Comparison of ENCODE assay signal across 18 cellular contexts in the genomic region with DNA sequence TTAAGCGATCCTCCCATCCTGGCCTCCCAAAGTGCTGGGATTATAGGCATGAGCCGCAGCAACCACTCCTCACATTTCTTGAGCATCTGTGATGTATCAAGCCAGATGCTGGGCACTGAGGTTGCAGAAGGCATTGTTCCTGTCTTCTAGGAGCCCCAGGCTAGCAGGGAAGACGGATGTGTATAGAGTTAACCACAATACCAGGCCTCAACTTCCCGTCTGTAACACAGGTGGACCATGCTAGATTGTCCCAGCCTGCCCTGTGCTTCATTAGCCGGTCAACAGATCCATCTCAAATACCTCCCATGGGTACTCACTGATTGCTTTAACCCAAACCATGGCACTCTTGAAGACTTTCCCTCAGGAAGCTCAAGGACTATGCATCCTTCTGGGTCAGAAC. TPM values are rescaled to one million over a fixed set of nuclear protein-coding genes. Genes with fewer than 3 reads are reported as not detected.
DNase-seq lines count a peak whose midpoint lies in the region; ATAC-seq, FAIRE-seq and TF ChIP-seq lines count a peak whose summit lies in the region.
"Had no signal": no experiment of that assay in that cellular context is flagged by ENCODE, and none has a peak within 500 bp of the region (broad histone marks: within the 10 kb centered on the region; RNA-seq: fewer than 3 reads in every experiment).

No MANE protein-coding gene starts in this region.

- peak overlapping the region; percentile 52 for H3K4me3 Mint-ChIP-seq in activated naive CD8-positive, alpha-beta T cell
- H3K4me3 Mint-ChIP-seq in activated naive CD8-positive, alpha-beta T cell treated with anti-CD3 and anti-CD28 coated beads for 36 hours: no peak overlapping the region
- no peak overlapping the region for H3K4me3 Mint-ChIP-seq in brain
- no peak overlapping the region for H3K4me3 Mint-ChIP-seq in nephron

- H3K9me3 Mint-ChIP-seq in activated naive CD8-positive, alpha-beta T cell (ENCODE audit: low read depth): no peaks in the 10 kb centered on the region
- no peaks in the 10 kb centered on the region for H3K9me3 Mint-ChIP-seq in activated naive CD8-positive, alpha-beta T cell treated with anti-CD3 and anti-CD28 coated beads for 36 hours
- H3K9me3 Mint-ChIP-seq in brain: peaks cover 0 to 8% (median 4%) of the 10 kb centered on the region in 5 experiments
- no peaks in the 10 kb centered on the region for H3K9me3 Mint-ChIP-seq in nephron

- TF ChIP-seq POLR2A in H54 (IDR thresholded peaks at IDR 0.05; ENCODE audit: low read depth, low read length): no peak

- H3K27ac Mint-ChIP-seq in activated naive CD8-positive, alpha-beta T cell: no peak overlapping the region
- no peak overlapping the region for H3K27ac Mint-ChIP-seq in activated naive CD8-positive, alpha-beta T cell treated with anti-CD3 and anti-CD28 coated beads for 36 hours
- H3K27ac Mint-ChIP-seq in brain: peak overlapping the region in 4 of 5 experiments; percentile 30 to 87 (median 62)
- peak overlapping the region; percentile 28 to 98 (median 95) for H3K27ac Mint-ChIP-seq in nephron

- H3K4me1 Mint-ChIP-seq in activated naive CD8-positive, alpha-beta T cell (ENCODE audit: low read depth): peaks cover 29% of the 10 kb centered on the region
- peaks cover 22% of the 10 kb centered on the region for H3K4me1 Mint-ChIP-seq in activated naive CD8-positive, alpha-beta T cell treated with anti-CD3 and anti-CD28 coated beads for 36 hours
- H3K4me1 Mint-ChIP-seq in brain (peaks cover 45% of the 10 kb centered on the region), nephron (peaks cover 39% of the 10 kb centered on the region)

- TF ChIP-seq CTCF in brain (conservative IDR thresholded peaks at IDR 0.05) (no peak), nephron (IDR thresholded peaks at IDR 0.05; ENCODE audit: unreplicated experiment in 3 of 3) (no peak)

- H3K36me3 Mint-ChIP-seq in activated naive CD8-positive, alpha-beta T cell: no peaks in the 10 kb centered on the region
- H3K36me3 Mint-ChIP-seq in activated naive CD8-positive, alpha-beta T cell treated with anti-CD3 and anti-CD28 coated beads for 36 hours: no peaks in the 10 kb centered on the region
- H3K36me3 Mint-ChIP-seq in brain (no peaks in the 10 kb centered on the region), nephron (ENCODE audit: low read depth) (no peaks in the 10 kb centered on the region)

- DNase-seq in activated naive CD8-positive, alpha-beta T cell treated with anti-CD3 and anti-CD28 coated beads for 36 hours: no peak
- no peak for DNase-seq in stimulated activated naive CD4-positive, alpha-beta T cell treated with Interleukin-2 at 50 U/mL for 16 hours (lab: John Stamatoyannopoulos, UW)
- DNase-seq in H54 (ENCODE audit: insufficient read length, low spot score) (no peak), CD1c-positive myeloid dendritic cell (ENCODE audit: extremely low spot score) (no peak)
- DNase-seq: activated gamma-delta T cell, hippocampal formation, MG63, psoas muscle had no signal

- peaks cover 4% of the 10 kb centered on the region for H3K27me3 Mint-ChIP-seq in activated naive CD8-positive, alpha-beta T cell
- H3K27me3 Mint-ChIP-seq in activated naive CD8-positive, alpha-beta T cell treated with anti-CD3 and anti-CD28 coated beads for 36 hours: peaks cover 22% of the 10 kb centered on the region
- H3K27me3 Mint-ChIP-seq in brain: peaks cover 16% of the 10 kb centered on the region
- peaks cover 25% of the 10 kb centered on the region for H3K27me3 Mint-ChIP-seq in nephron (ENCODE audit: low read depth)

- no peak for ATAC-seq in GM21423 (IDR thresholded peaks at IDR 0.05; ENCODE audit: unreplicated experiment)

- FAIRE-seq in H54 (lab: Jason Lieb, UNC): no peak
- FAIRE-seq: G401.6, GM12891 had no signal

RNA-seq across cellular contexts. Expression of a gene that starts 1.8 kb away (rescaled TPM):
- under 1 TPM; 0.12 to 0.33 TPM for total RNA-seq in activated naive CD8-positive, alpha-beta T cell treated with anti-CD3 and anti-CD28 coated beads for 36 hours
- 132 TPM for polyA plus RNA-seq in brain (ENCODE audit: insufficient read depth, low read depth, low replicate concordance)

RNA-seq across cellular contexts. Expression of a gene that starts 13.3 kb away (rescaled TPM):
- under 1 TPM; 0.23 to 0.40 TPM for total RNA-seq in activated naive CD8-positive, alpha-beta T cell treated with anti-CD3 and anti-CD28 coated beads for 36 hours
- polyA plus RNA-seq in brain (ENCODE audit: insufficient read depth, low read depth, low replicate concordance): 23.2 TPM
- total RNA-seq: A673 had no signal

RNA-seq across cellular contexts. Expression of a gene that starts 32.0 kb away (rescaled TPM):
- total RNA-seq in activated naive CD8-positive, alpha-beta T cell treated with anti-CD3 and anti-CD28 coated beads for 36 hours: not detected
- polyA plus RNA-seq in brain (ENCODE audit: insufficient read depth, low read depth, low replicate concordance): 4.4 TPM
- total RNA-seq: A673, fibroblast of lung, H7, NCI-H460, psoas muscle had no signal
- polyA plus RNA-seq: fibroblast of lung, psoas muscle had no signal

RNA-seq across cellular contexts. Expression of a gene that starts 58.9 kb away (rescaled TPM):
- not detected for total RNA-seq in activated naive CD8-positive, alpha-beta T cell treated with anti-CD3 and anti-CD28 coated beads for 36 hours
- polyA plus RNA-seq in brain (ENCODE audit: insufficient read depth, low read depth, low replicate concordance): 116 TPM
- total RNA-seq: A673, fibroblast of lung had no signal
- polyA plus RNA-seq: fibroblast of lung had no signal

Comparison
In these comparisons a context has a peak if more than half of its experiments do, and no peak if none do; other contexts are left out.
1. H3K27ac Mint-ChIP-seq: peak in brain (4 of 5) and nephron (3 of 3); none in activated naive CD8-positive, alpha-beta T cell (single experiment) and activated naive CD8-positive, alpha-beta T cell treated with anti-CD3 and anti-CD28 coated beads for 36 hours (single experiment).